Comparison of ENCODE assay signal across 25 cellular contexts in the genomic region with DNA sequence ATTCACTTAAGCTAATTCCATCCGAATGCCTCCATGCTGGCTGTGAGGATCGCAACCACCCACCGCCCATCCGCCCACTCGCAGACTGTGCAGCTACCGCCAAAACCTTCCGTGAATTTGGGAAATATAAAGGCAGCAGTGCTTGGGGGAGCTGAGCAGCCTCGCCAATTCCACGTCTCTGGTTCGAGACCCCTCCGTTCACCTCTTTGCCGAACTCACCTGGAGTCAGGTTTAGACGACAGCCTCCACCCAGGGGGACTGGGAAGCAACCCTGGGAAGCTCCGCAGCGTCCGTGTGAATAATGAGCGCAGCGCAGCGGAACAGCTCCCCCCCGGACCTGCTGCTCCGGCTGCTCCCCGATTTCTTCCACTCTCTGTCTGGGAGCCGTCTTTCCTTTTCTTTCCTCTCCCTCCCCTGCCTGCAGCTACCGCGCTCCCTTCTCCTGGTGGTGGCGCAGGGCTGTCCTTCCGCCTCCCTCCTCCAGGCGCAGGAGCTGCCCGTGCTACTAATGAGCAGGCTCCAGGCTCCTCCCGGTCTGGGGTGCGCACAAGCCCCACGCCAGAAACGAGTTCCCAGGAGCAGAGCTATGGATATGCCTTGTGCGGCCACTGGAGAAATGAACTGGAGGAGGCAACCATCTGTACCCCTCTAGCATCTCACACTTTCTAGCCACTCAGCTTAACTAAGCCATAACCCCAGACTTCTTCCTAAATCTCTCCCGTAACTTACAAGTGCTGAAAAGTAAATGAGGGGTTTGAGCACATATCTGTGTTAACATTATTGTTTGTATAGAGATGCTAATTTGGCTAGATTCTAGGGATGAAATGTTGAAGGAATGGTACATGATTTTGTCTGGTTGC.
DNase-seq lines count a peak whose midpoint lies in the region; ATAC-seq, FAIRE-seq and TF ChIP-seq lines count a peak whose summit lies in the region.
"Had no signal": no experiment of that assay in that cellular context is flagged by ENCODE, and none has a peak within 500 bp of the region (broad histone marks: within the 10 kb centered on the region; RNA-seq: fewer than 3 reads in every experiment).

No MANE protein-coding gene starts in this region.

- FAIRE-seq in kidney (lab: Jason Lieb, UNC): no peak
- FAIRE-seq: GM18507, H1 had no signal

- dilution Hi-C loops in mammary epithelial cell (cut with HindIII; ENCODE audit: low sequenced_read_pairs): no loop called here

- H3K36me3 Mint-ChIP-seq in activated T-cell treated with anti-CD3 and anti-CD28 coated beads, Interleukin-2, amount 50 U/mL, for 72 hours (ENCODE audit: insufficient read depth in 2 of 2): peaks cover 1 to 2% of the 10 kb centered on the region in 2 donors
- no peaks in the 10 kb centered on the region for H3K36me3 Mint-ChIP-seq in stimulated activated effector memory CD8-positive, alpha-beta T cell treated with anti-CD3 and anti-CD28 coated beads, Interleukin-12 subunit alpha, Interleukin-12 subunit beta, amount 100 ng/mL, for 72 hours
- H3K36me3 Mint-ChIP-seq: CD8-positive, alpha-beta memory T cell had no signal

- H3K4me1 Mint-ChIP-seq in activated T-cell treated with anti-CD3 and anti-CD28 coated beads, Interleukin-2, amount 50 U/mL, for 72 hours (ENCODE audit: low read depth): no peaks in the 10 kb centered on the region
- no peaks in the 10 kb centered on the region for H3K4me1 Mint-ChIP-seq in stimulated activated effector memory CD8-positive, alpha-beta T cell treated with anti-CD3 and anti-CD28 coated beads, Interleukin-12 subunit alpha, Interleukin-12 subunit beta, amount 100 ng/mL, for 72 hours
- H3K4me1 Mint-ChIP-seq: activated CD4-positive, alpha-beta T cell treated with anti-CD3 and anti-CD28 coated beads, Interleukin-2, amount 10 ng/mL, durations not matched to agents 7 days and 5 days; CD8-positive, alpha-beta memory T cell; mesothelial cell of epicardium had no signal

- H3K9ac ChIP-seq in mammary epithelial cell (ENCODE audit: insufficient read depth, low read length): no peak overlapping the region
- H3K9ac ChIP-seq in kidney (ENCODE audit: low read length in 2 of 2): no peak overlapping the region

- no peak overlapping the region for H3K4me3 Mint-ChIP-seq in activated T-cell treated with anti-CD3 and anti-CD28 coated beads, Interleukin-2, amount 50 U/mL, for 72 hours
- H3K4me3 Mint-ChIP-seq in stimulated activated effector memory CD8-positive, alpha-beta T cell treated with anti-CD3 and anti-CD28 coated beads, Interleukin-12 subunit alpha, Interleukin-12 subunit beta, amount 100 ng/mL, for 72 hours: no peak overlapping the region
- H3K4me3 Mint-ChIP-seq: activated CD4-positive, alpha-beta T cell treated with anti-CD3 and anti-CD28 coated beads, Interleukin-2, amount 10 ng/mL, durations not matched to agents 7 days and 5 days; CD8-positive, alpha-beta memory T cell; IgD-negative memory B cell; mesothelial cell of epicardium; stimulated activated memory B cell treated with anti-CD40 and anti-IgM and Interleukin-4, amounts not matched to agents 10 μg/mL and 1 μg/mL and 100 μg/mL, for 72 hours had no signal

- ATAC-seq in activated T-cell treated with anti-CD3 and anti-CD28 coated beads, Interleukin-2, amount 50 U/mL, for 72 hours (replicated peaks in 1 of 2): no peak
- no peak for ATAC-seq in stimulated activated effector memory CD8-positive, alpha-beta T cell treated with anti-CD3 and anti-CD28 coated beads, Interleukin-12 subunit alpha, Interleukin-12 subunit beta, amount 100 ng/mL, for 72 hours
- ATAC-seq: heart left ventricle; psoas muscle; SK-N-SH treated with all-trans-retinoic acid at 6 μM for 48 hours; stimulated activated memory B cell treated with anti-CD40 and anti-IgM and Interleukin-4, amounts not matched to agents 10 μg/mL and 1 μg/mL and 100 μg/mL, for 72 hours had no signal

- H3K27ac ChIP-seq in mammary epithelial cell (ENCODE audit: insufficient read depth, low read depth, low read length) (no peak overlapping the region), kidney (ENCODE audit: low read depth in 2 of 2, low read length in 2 of 2) (no peak overlapping the region)
- H3K27ac ChIP-seq: heart left ventricle, psoas muscle, tibial nerve had no signal

- peaks cover 0 to 2% of the 10 kb centered on the region in 2 donors for H3K9me3 Mint-ChIP-seq in activated T-cell treated with anti-CD3 and anti-CD28 coated beads, Interleukin-2, amount 50 U/mL, for 72 hours
- peaks cover 5% of the 10 kb centered on the region for H3K9me3 Mint-ChIP-seq in stimulated activated effector memory CD8-positive, alpha-beta T cell treated with anti-CD3 and anti-CD28 coated beads, Interleukin-12 subunit alpha, Interleukin-12 subunit beta, amount 100 ng/mL, for 72 hours
- H3K9me3 Mint-ChIP-seq: activated CD4-positive, alpha-beta T cell treated with anti-CD3 and anti-CD28 coated beads, Interleukin-2, amount 10 ng/mL, durations not matched to agents 7 days and 5 days had no signal

- H3K4me3 ChIP-seq in mammary epithelial cell (replicated peaks in 1 of 3; ENCODE audit: insufficient read depth in 1 of 3, low read depth in 2 of 3, low read length in 3 of 3): no peak overlapping the region
- peak overlapping the region; percentile 23 to 32 for H3K4me3 ChIP-seq in kidney (ENCODE audit: low read length in 2 of 2)
- no peak overlapping the region for H3K4me3 ChIP-seq in foreskin fibroblast (ENCODE audit: low read depth in 1 of 2, low read length in 2 of 2)
- H3K4me3 ChIP-seq: heart left ventricle, psoas muscle, tibial nerve had no signal

- H3K36me3 ChIP-seq in mammary epithelial cell (ENCODE audit: insufficient read depth, low read length) (no peaks in the 10 kb centered on the region), kidney (ENCODE audit: control insufficient read depth in 1 of 2, insufficient read depth in 2 of 2, low read length in 2 of 2) (no peaks in the 10 kb centered on the region)
- H3K36me3 ChIP-seq: heart left ventricle, tibial nerve had no signal

- intact Hi-C loops in mammary epithelial cell (cut with micrococcal nuclease): no loop called here
- intact Hi-C loops in kidney (cut with DNase I): no loop called here

- H3K4me1 ChIP-seq in mammary epithelial cell (ENCODE audit: insufficient read depth, low read length) (no peaks in the 10 kb centered on the region), kidney (ENCODE audit: control insufficient read depth in 1 of 2, insufficient read depth in 1 of 2, low read depth in 1 of 2, low read length in 2 of 2) (no peaks in the 10 kb centered on the region)
- H3K4me1 ChIP-seq: heart left ventricle, psoas muscle, tibial nerve had no signal

- TF ChIP-seq CTCF in mammary epithelial cell (conservative IDR thresholded peaks at IDR 0.05 in 1 of 2, IDR thresholded peaks at IDR 0.05 in 1 of 2; ENCODE audit: extremely low read depth in 1 of 2, insufficient read depth in 1 of 2, low read depth in 1 of 2, low read length in 2 of 2) (no peak), kidney (IDR thresholded peaks at IDR 0.05; ENCODE audit: borderline replicate concordance, extremely low read depth, insufficient read depth) (no peak), foreskin fibroblast (IDR thresholded peaks at IDR 0.05; ENCODE audit: low read depth, low read length) (no peak)

- H3K9me3 ChIP-seq in mammary epithelial cell (replicated peaks; ENCODE audit: insufficient read depth, low read length) (peaks cover 5% of the 10 kb centered on the region), kidney (ENCODE audit: control insufficient read depth in 1 of 2, low read length in 2 of 2) (no peaks in the 10 kb centered on the region)
- H3K9me3 ChIP-seq: psoas muscle, tibial nerve had no signal

- H4K20me1 ChIP-seq in mammary epithelial cell (ENCODE audit: insufficient read depth, low read length): no peaks in the 10 kb centered on the region

- CTCF ChIA-PET in mammary epithelial cell (lab: Charles Lee; ENCODE audit: low non-redundant PET): no interaction called here

- peak; percentile 16 to 88 for DNase-seq in T47D (ENCODE audit: low read depth in 1 of 2, low spot score in 1 of 2)
- no peak for DNase-seq in mammary epithelial cell
- peak; percentile 4 for DNase-seq in NCI-H526 treated with DMSO at 0.1 percent for 48 hours (lab: John Stamatoyannopoulos, UW)
- DNase-seq in kidney: no peak
- DNase-seq in foreskin fibroblast: no peak
- DNase-seq in activated T-cell treated with anti-CD3 and anti-CD28 coated beads, Interleukin-2, amount 50 U/mL, for 72 hours: no peak
- no peak for DNase-seq in stimulated activated effector memory CD8-positive, alpha-beta T cell treated with anti-CD3 and anti-CD28 coated beads, Interleukin-12 subunit alpha, Interleukin-12 subunit beta, amount 100 ng/mL, for 72 hours (ENCODE audit: low spot score in 2 of 2)
- DNase-seq in NCI-H748 treated with DMSO at 0.1 percent for 48 hours (lab: John Stamatoyannopoulos, UW): no peak
- DNase-seq: activated CD4-positive, alpha-beta T cell treated with anti-CD3 and anti-CD28 coated beads, Interleukin-2, amount 10 ng/mL, durations not matched to agents 7 days and 5 days; activated gamma-delta T cell treated with Interleukin-2 at 50 U/mL for 16 hours; central memory CD4-positive, alpha-beta T cell; effector memory CD4-positive, alpha-beta T cell; heart left ventricle; islet precursor cell; NCI-H2029 treated with DMSO at 0.1 percent for 48 hours; NCI-H69; psoas muscle had no signal

- no peak overlapping the region for H3K4me2 ChIP-seq in mammary epithelial cell (ENCODE audit: insufficient read depth, low read depth, low read length)

- 11% methylated on average over 18 of the region's 35 CpGs for WGBS in mammary epithelial cell (ENCODE audit: low coverage, missing lambda C conversion rate)

- BruUV-seq in mammary epithelial cell (replicated peaks; lab: Mats Ljungman, UMichigan): no TSS peak

- H3K27me3 Mint-ChIP-seq in activated T-cell treated with anti-CD3 and anti-CD28 coated beads, Interleukin-2, amount 50 U/mL, for 72 hours (ENCODE audit: low read depth): peaks cover 8% of the 10 kb centered on the region

- H2AFZ ChIP-seq in mammary epithelial cell (ENCODE audit: low read depth, low read length): no peak overlapping the region

- in situ Hi-C loops in T47D (cut with HindIII; ENCODE audit: low pct_unique_long_range_greater_than_20kb, low sequenced_read_pairs): no loop called here
- in situ Hi-C loops in mammary epithelial cell (cut with MboI; ENCODE audit: low sequenced_read_pairs in 2 of 2): no loop called here

- no peak overlapping the region for H3K27ac Mint-ChIP-seq in activated T-cell treated with anti-CD3 and anti-CD28 coated beads, Interleukin-2, amount 50 U/mL, for 72 hours
- no peak overlapping the region for H3K27ac Mint-ChIP-seq in stimulated activated effector memory CD8-positive, alpha-beta T cell treated with anti-CD3 and anti-CD28 coated beads, Interleukin-12 subunit alpha, Interleukin-12 subunit beta, amount 100 ng/mL, for 72 hours
- H3K27ac Mint-ChIP-seq: activated CD4-positive, alpha-beta T cell treated with anti-CD3 and anti-CD28 coated beads, Interleukin-2, amount 10 ng/mL, durations not matched to agents 7 days and 5 days; CD8-positive, alpha-beta memory T cell; IgD-negative memory B cell; mesothelial cell of epicardium; stimulated activated memory B cell treated with anti-CD40 and anti-IgM and Interleukin-4, amounts not matched to agents 10 μg/mL and 1 μg/mL and 100 μg/mL, for 72 hours had no signal

- H3K27me3 ChIP-seq in mammary epithelial cell (ENCODE audit: insufficient read depth, low read length): no peaks in the 10 kb centered on the region
- H3K27me3 ChIP-seq: tibial nerve had no signal

- H3K79me2 ChIP-seq in mammary epithelial cell (ENCODE audit: insufficient read depth, low read length): no peaks in the 10 kb centered on the region

Comparison
In these comparisons a context has a peak if more than half of its experiments do, and no peak if none do; other contexts are left out.
1. DNase-seq: peak in T47D (2 of 2) and NCI-H526 treated with DMSO at 0.1 percent for 48 hours (single experiment); none in mammary epithelial cell (single experiment), kidney (single experiment), foreskin fibroblast (0 of 2), activated T-cell treated with anti-CD3 and anti-CD28 coated beads, Interleukin-2, amount 50 U/mL, for 72 hours (0 of 2), stimulated activated effector memory CD8-positive, alpha-beta T cell treated with anti-CD3 and anti-CD28 coated beads, Interleukin-12 subunit alpha, Interleukin-12 subunit beta, amount 100 ng/mL, for 72 hours (0 of 2) and NCI-H748 treated with DMSO at 0.1 percent for 48 hours (single experiment).
2. H3K4me3 ChIP-seq: peak in kidney (2 of 2); none in mammary epithelial cell (0 of 3) and foreskin fibroblast (0 of 2).